18 cellular contexts compared by ENCODE assay signal in genomic region chr20:44621325-44621724, GRCh38.
"Had no signal": no experiment of that assay in that cellular context is flagged by ENCODE, and none has a peak within 500 bp of the region (broad histone marks: within the 10 kb centered on the region; RNA-seq: fewer than 3 reads in every experiment).

No MANE protein-coding gene starts in this region.

- DNase-seq: activated CD4-positive, alpha-beta T cell treated with anti-CD3 and anti-CD28 coated beads for 4 hours; activated CD8-positive, alpha-beta memory T cell treated with anti-CD3 and anti-CD28 coated beads for 24 hours; activated gamma-delta T cell treated with Interleukin-2 at 50 U/mL for 16 hours; activated naive CD8-positive, alpha-beta T cell treated with anti-CD3 and anti-CD28 coated beads, Interleukin-2, amount 10 ng/mL, durations not matched to agents 7 days and 5 days; aorta; kidney; mesendoderm; ovary; right lobe of liver; stimulated activated CD4-positive, alpha-beta T cell treated with anti-CD3 and anti-CD28 coated beads, Interleukin-4, amount 100 ng/mL, for 4 hours; stimulated activated CD8-positive, alpha-beta memory T cell treated with anti-CD3 and anti-CD28 coated beads, Interleukin-4, amount 100 ng/mL, for 48 hours; stimulated activated naive CD8-positive, alpha-beta T cell treated with anti-CD3 and anti-CD28 coated beads, Interleukin-15, amount 100 ng/mL, for 72 hours; T-helper 2 cell; testis; upper lobe of left lung had no signal

- H3K27me3 ChIP-seq: esophagus muscularis mucosa, ovary, right lobe of liver, testis, upper lobe of left lung had no signal

- H3K4me3 Mint-ChIP-seq: activated naive CD8-positive, alpha-beta T cell treated with anti-CD3 and anti-CD28 coated beads, Interleukin-2, amount 10 ng/mL, durations not matched to agents 7 days and 5 days; neural crest cell; stimulated activated naive CD8-positive, alpha-beta T cell treated with anti-CD3 and anti-CD28 coated beads, Interleukin-15, amount 100 ng/mL, for 72 hours had no signal

- H3K27ac Mint-ChIP-seq: activated naive CD8-positive, alpha-beta T cell treated with anti-CD3 and anti-CD28 coated beads, Interleukin-2, amount 10 ng/mL, durations not matched to agents 7 days and 5 days; stimulated activated naive CD8-positive, alpha-beta T cell treated with anti-CD3 and anti-CD28 coated beads, Interleukin-15, amount 100 ng/mL, for 72 hours had no signal

- H3K4me2 ChIP-seq: smooth muscle cell had no signal

- ATAC-seq: right lobe of liver; stimulated activated naive CD8-positive, alpha-beta T cell treated with anti-CD3 and anti-CD28 coated beads, Interleukin-15, amount 100 ng/mL, for 72 hours had no signal

- H3K4me1 ChIP-seq: right lobe of liver, testis had no signal

- H3K9me3 Mint-ChIP-seq: activated naive CD8-positive, alpha-beta T cell treated with anti-CD3 and anti-CD28 coated beads, Interleukin-2, amount 10 ng/mL, durations not matched to agents 7 days and 5 days; neural crest cell had no signal

- H3K27me3 Mint-ChIP-seq: activated naive CD8-positive, alpha-beta T cell treated with anti-CD3 and anti-CD28 coated beads, Interleukin-2, amount 10 ng/mL, durations not matched to agents 7 days and 5 days; stimulated activated naive CD8-positive, alpha-beta T cell treated with anti-CD3 and anti-CD28 coated beads, Interleukin-15, amount 100 ng/mL, for 72 hours had no signal

- H3K27ac ChIP-seq: esophagus muscularis mucosa, ovary, right lobe of liver, testis had no signal

- FAIRE-seq: kidney had no signal

- H3K4me3 ChIP-seq: esophagus muscularis mucosa, ovary, right lobe of liver, smooth muscle cell, testis, upper lobe of left lung had no signal

- H3K4me1 Mint-ChIP-seq: neural crest cell had no signal

- H3K9me3 ChIP-seq: ovary, right lobe of liver, testis had no signal

- H3K36me3 ChIP-seq: ovary had no signal
